15 cellular contexts compared by ENCODE assay signal in genomic region chr2:181992776-181993175, GRCh38. TPM values are rescaled to one million over a fixed set of nuclear protein-coding genes. Genes with fewer than 3 reads are reported as not detected.
A peak's percentile ranks its signal among the peaks of the same experiment; 100 is the strongest.
DNase-seq lines count a peak whose midpoint lies in the region; ATAC-seq and TF ChIP-seq lines count a peak whose summit lies in the region.
"Had no signal": no experiment of that assay in that cellular context is flagged by ENCODE, and none has a peak within 500 bp of the region (broad histone marks: within the 10 kb centered on the region; RNA-seq: fewer than 3 reads in every experiment).

No MANE protein-coding gene starts in this region.

- H2AFZ ChIP-seq in MM.1S (ENCODE audit: low read length): no peak overlapping the region
- H2AFZ ChIP-seq: parathyroid adenoma had no signal

- no peaks in the 10 kb centered on the region for H4K20me1 ChIP-seq in MM.1S (ENCODE audit: insufficient read depth, low read length)

- intact Hi-C loops in right lobe of liver (cut with DNase I): no loop called here

- TF ChIP-seq CTCF in MM.1S (IDR thresholded peaks at IDR 0.05; ENCODE audit: low read length) (no peak), right lobe of liver (IDR thresholded peaks at IDR 0.05) (no peak)

- no peaks in the 10 kb centered on the region for H3K9me3 ChIP-seq in MM.1S (replicated peaks; ENCODE audit: insufficient read depth, low read length)
- H3K9me3 ChIP-seq in effector memory CD4-positive, alpha-beta T cell (ENCODE audit: control insufficient read depth, low read length): no peaks in the 10 kb centered on the region
- no peaks in the 10 kb centered on the region for H3K9me3 ChIP-seq in right lobe of liver

- no peaks in the 10 kb centered on the region for H3K9me2 ChIP-seq in MM.1S (replicated peaks; ENCODE audit: insufficient read depth, low read length)

- DNase-seq in MM.1S: no peak
- DNase-seq in effector memory CD4-positive, alpha-beta T cell: no peak
- DNase-seq in NCI-H2081 (lab: John Stamatoyannopoulos, UW): no peak
- DNase-seq in activated T-cell treated with anti-CD3 and anti-CD28 coated beads, Interleukin-2, amount 50 U/mL, for 72 hours: no peak
- DNase-seq in right lobe of liver: no peak
- DNase-seq: activated effector memory CD4-positive, alpha-beta T cell treated with anti-CD3 and anti-CD28 coated beads, Interleukin-2, amount 50 U/mL, for 16 hours; left colon; NCI-H2107; stimulated activated CD4-positive, alpha-beta T cell treated with anti-CD3 and anti-CD28 coated beads, Interleukin-4, amount 100 ng/mL, for 1 hour; WERI-Rb-1 had no signal

- peak; percentile 85 for ATAC-seq in GM18511 (IDR thresholded peaks at IDR 0.05; ENCODE audit: unreplicated experiment)
- peak; percentile 86 for ATAC-seq in GM21381 (IDR thresholded peaks at IDR 0.05; ENCODE audit: unreplicated experiment)
- peak; percentile 84 for ATAC-seq in HG02981 (IDR thresholded peaks at IDR 0.05; ENCODE audit: unreplicated experiment)
- no peak for ATAC-seq in activated T-cell treated with anti-CD3 and anti-CD28 coated beads, Interleukin-2, amount 50 U/mL, for 72 hours (replicated peaks in 1 of 2)
- no peak for ATAC-seq in right lobe of liver
- ATAC-seq: left colon had no signal

- H3K27ac ChIP-seq in MM.1S (ENCODE audit: low read length) (0 out of 2 replicates have a peak overlapping the region, but pooled peaks have one; percentile 7), right lobe of liver (no peak overlapping the region)
- no peak overlapping the region for H3K27ac ChIP-seq in effector memory CD4-positive, alpha-beta T cell (ENCODE audit: insufficient read depth, low read length, poor library complexity, severe bottlenecking)
- H3K27ac ChIP-seq: C4-2B, parathyroid adenoma, WERI-Rb-1 had no signal

- H3K36me3 ChIP-seq in MM.1S (replicated peaks; ENCODE audit: insufficient read depth, low read length) (no peaks in the 10 kb centered on the region), right lobe of liver (no peaks in the 10 kb centered on the region)
- H3K36me3 ChIP-seq in effector memory CD4-positive, alpha-beta T cell (ENCODE audit: control insufficient read depth, insufficient read depth, low read length): no peaks in the 10 kb centered on the region
- H3K36me3 ChIP-seq: WERI-Rb-1 had no signal

- H3K79me2 ChIP-seq in MM.1S (ENCODE audit: low read length): no peaks in the 10 kb centered on the region
- H3K79me2 ChIP-seq: parathyroid adenoma had no signal

- H3K4me1 ChIP-seq in MM.1S (ENCODE audit: low read length): 0 out of 2 replicates have a peak, but pooled peaks cover 10% of the 10 kb centered on the region
- H3K4me1 ChIP-seq in effector memory CD4-positive, alpha-beta T cell (ENCODE audit: control insufficient read depth, insufficient read depth, low read length, poor library complexity, severe bottlenecking): no peaks in the 10 kb centered on the region
- no peaks in the 10 kb centered on the region for H3K4me1 ChIP-seq in right lobe of liver
- H3K4me1 ChIP-seq: parathyroid adenoma had no signal

- H3F3A ChIP-seq in MM.1S (ENCODE audit: insufficient read depth, low read length): peaks cover 9% of the 10 kb centered on the region

- H3K27me3 ChIP-seq in MM.1S (replicated peaks; ENCODE audit: insufficient read depth, low read length) (no peaks in the 10 kb centered on the region), right lobe of liver (no peaks in the 10 kb centered on the region)
- no peaks in the 10 kb centered on the region for H3K27me3 ChIP-seq in effector memory CD4-positive, alpha-beta T cell (replicated peaks; ENCODE audit: control insufficient read depth, insufficient read depth, low read length, poor library complexity, severe bottlenecking)

- TF ChIP-seq POLR2A in right lobe of liver (IDR thresholded peaks at IDR 0.05): no peak

- H3K27me3 Mint-ChIP-seq in activated T-cell treated with anti-CD3 and anti-CD28 coated beads, Interleukin-2, amount 50 U/mL, for 72 hours (ENCODE audit: low read depth): peaks cover 8% of the 10 kb centered on the region

- H3K4me1 Mint-ChIP-seq in activated T-cell treated with anti-CD3 and anti-CD28 coated beads, Interleukin-2, amount 50 U/mL, for 72 hours (ENCODE audit: low read depth): no peaks in the 10 kb centered on the region

- H3K4me3 Mint-ChIP-seq in activated T-cell treated with anti-CD3 and anti-CD28 coated beads, Interleukin-2, amount 50 U/mL, for 72 hours: no peak overlapping the region

- no peak overlapping the region for H3K27ac Mint-ChIP-seq in activated T-cell treated with anti-CD3 and anti-CD28 coated beads, Interleukin-2, amount 50 U/mL, for 72 hours

- peak overlapping the region; percentile 40 for H3K4me2 ChIP-seq in MM.1S (ENCODE audit: low read depth, low read length)

- 54% methylated on average over 3 of the region's 3 CpGs for WGBS in right lobe of liver (ENCODE audit: insufficient coverage, low coverage, low lambda C conversion rate, missing lambda C conversion rate)

- H3K36me3 Mint-ChIP-seq in activated T-cell treated with anti-CD3 and anti-CD28 coated beads, Interleukin-2, amount 50 U/mL, for 72 hours (ENCODE audit: insufficient read depth in 2 of 2): no peaks in the 10 kb centered on the region

- H3K9ac ChIP-seq in MM.1S (ENCODE audit: low read length): no peak overlapping the region; the same call in 1 of the 2 replicates
- H3K9ac ChIP-seq: parathyroid adenoma had no signal

- peak overlapping the region; percentile 18; the same call in 1 of the 2 replicates for H3K4me3 ChIP-seq in MM.1S (ENCODE audit: low read length)
- H3K4me3 ChIP-seq in effector memory CD4-positive, alpha-beta T cell (ENCODE audit: insufficient read depth, low read depth, low read length, poor library complexity, severe bottlenecking): no peak overlapping the region
- no peak overlapping the region for H3K4me3 ChIP-seq in right lobe of liver

- H3K9me3 Mint-ChIP-seq in activated T-cell treated with anti-CD3 and anti-CD28 coated beads, Interleukin-2, amount 50 U/mL, for 72 hours: no peaks in the 10 kb centered on the region

RNA-seq across cellular contexts. Expression of gene PPP1R1C, which starts 7.1 kb away (rescaled TPM):
- total RNA-seq in activated T-cell treated with anti-CD3 and anti-CD28 coated beads, Interleukin-2, amount 50 U/mL, for 72 hours: not detected
- 10 to 100 TPM in 2 of 6 experiments, 1 to 10 TPM in 4; 1.8 to 22.2 (median 8.8) TPM for total RNA-seq in right lobe of liver

Comparison
In these comparisons a context has a peak if more than half of its experiments do, and no peak if none do; other contexts are left out.
1. ATAC-seq: peak in GM18511 (single experiment), GM21381 (single experiment) and HG02981 (single experiment); none in activated T-cell treated with anti-CD3 and anti-CD28 coated beads, Interleukin-2, amount 50 U/mL, for 72 hours (0 of 2) and right lobe of liver (0 of 4).